26 cellular contexts compared by ENCODE assay signal in genomic region chr3:188401244-188401604, GRCh38.
DNase-seq lines count a peak whose midpoint lies in the region; ATAC-seq and TF ChIP-seq lines count a peak whose summit lies in the region.
"Had no signal": no experiment of that assay in that cellular context is flagged by ENCODE, and none has a peak within 500 bp of the region (broad histone marks: within the 10 kb centered on the region; RNA-seq: fewer than 3 reads in every experiment).

No MANE protein-coding gene starts in this region.

- H3K4me3 Mint-ChIP-seq in activated T-cell treated with anti-CD3 and anti-CD28 coated beads, Interleukin-2, amount 50 U/mL, for 72 hours, result peak overlapping the region in 1 of 2 donors; percentile 36
- H3K4me3 Mint-ChIP-seq in activated naive CD8-positive, alpha-beta T cell treated with anti-CD3 and anti-CD28 coated beads, Interleukin-2, amount 50 U/mL, for 24 hours, result peak overlapping the region; percentile 16
- H3K4me3 Mint-ChIP-seq in memory B cell, result no peak overlapping the region
- H3K4me3 Mint-ChIP-seq: nephron progenitor cell; stimulated activated effector memory CD8-positive, alpha-beta T cell treated with anti-CD3 and anti-CD28 coated beads, Interleukin-12 subunit alpha, Interleukin-12 subunit beta, amount 100 ng/mL, for 72 hours had no signal

- peak overlapping the region; percentile 6 to 46 for H3K27ac ChIP-seq in tibial artery
- H3K27ac ChIP-seq: brain microvascular endothelial cell, testis, uterus had no signal

- H3K4me1 ChIP-seq in tibial artery, result peaks cover 0 to 98% (median 34%) of the 10 kb centered on the region in 4 donors

- H3K4me3 ChIP-seq in tibial artery, result no peak overlapping the region
- H3K4me3 ChIP-seq: heart right ventricle, mucosa of descending colon, testis, uterus had no signal

- H3K9me3 ChIP-seq in tibial artery, result no peaks in the 10 kb centered on the region
- H3K9me3 ChIP-seq: heart right ventricle, mucosa of descending colon, testis, uterus had no signal

- ATAC-seq in activated T-cell treated with anti-CD3 and anti-CD28 coated beads, Interleukin-2, amount 50 U/mL, for 72 hours (replicated peaks in 1 of 2), result no peak
- no peak for ATAC-seq in activated naive CD8-positive, alpha-beta T cell treated with anti-CD3 and anti-CD28 coated beads, Interleukin-2, amount 50 U/mL, for 24 hours
- ATAC-seq in memory B cell (ENCODE audit: low read depth) (no peak), HG03280 (IDR thresholded peaks at IDR 0.05; ENCODE audit: unreplicated experiment) (no peak)

- H3K27ac Mint-ChIP-seq in activated T-cell treated with anti-CD3 and anti-CD28 coated beads, Interleukin-2, amount 50 U/mL, for 72 hours, result peak overlapping the region; percentile 79
- peak overlapping the region; percentile 34 for H3K27ac Mint-ChIP-seq in activated naive CD8-positive, alpha-beta T cell treated with anti-CD3 and anti-CD28 coated beads, Interleukin-2, amount 50 U/mL, for 24 hours
- peak overlapping the region; percentile 97 for H3K27ac Mint-ChIP-seq in memory B cell
- H3K27ac Mint-ChIP-seq: nephron progenitor cell; stimulated activated effector memory CD8-positive, alpha-beta T cell treated with anti-CD3 and anti-CD28 coated beads, Interleukin-12 subunit alpha, Interleukin-12 subunit beta, amount 100 ng/mL, for 72 hours had no signal

- H3K4me1 Mint-ChIP-seq in activated T-cell treated with anti-CD3 and anti-CD28 coated beads, Interleukin-2, amount 50 U/mL, for 72 hours (ENCODE audit: low read depth), result peaks cover 69% of the 10 kb centered on the region
- H3K4me1 Mint-ChIP-seq in activated naive CD8-positive, alpha-beta T cell treated with anti-CD3 and anti-CD28 coated beads, Interleukin-2, amount 50 U/mL, for 24 hours, result peaks cover 81% of the 10 kb centered on the region
- peaks cover 57% of the 10 kb centered on the region for H3K4me1 Mint-ChIP-seq in memory B cell

- TF ChIP-seq CTCF in tibial artery (IDR thresholded peaks at IDR 0.05), result no peak

- peaks cover 0 to 2% of the 10 kb centered on the region in 2 donors for H3K9me3 Mint-ChIP-seq in activated T-cell treated with anti-CD3 and anti-CD28 coated beads, Interleukin-2, amount 50 U/mL, for 72 hours
- peaks cover 13% of the 10 kb centered on the region for H3K9me3 Mint-ChIP-seq in activated naive CD8-positive, alpha-beta T cell treated with anti-CD3 and anti-CD28 coated beads, Interleukin-2, amount 50 U/mL, for 24 hours
- H3K9me3 Mint-ChIP-seq in memory B cell, result peaks cover 2% of the 10 kb centered on the region
- H3K9me3 Mint-ChIP-seq: nephron progenitor cell had no signal

- H3K36me3 Mint-ChIP-seq in activated T-cell treated with anti-CD3 and anti-CD28 coated beads, Interleukin-2, amount 50 U/mL, for 72 hours (ENCODE audit: insufficient read depth in 2 of 2), result no peaks in the 10 kb centered on the region
- H3K36me3 Mint-ChIP-seq in activated naive CD8-positive, alpha-beta T cell treated with anti-CD3 and anti-CD28 coated beads, Interleukin-2, amount 50 U/mL, for 24 hours (ENCODE audit: low read depth), result peaks cover 10% of the 10 kb centered on the region
- peaks cover 2% of the 10 kb centered on the region for H3K36me3 Mint-ChIP-seq in memory B cell
- H3K36me3 Mint-ChIP-seq: stimulated activated effector memory CD8-positive, alpha-beta T cell treated with anti-CD3 and anti-CD28 coated beads, Interleukin-12 subunit alpha, Interleukin-12 subunit beta, amount 100 ng/mL, for 72 hours had no signal

- H3K27me3 ChIP-seq in tibial artery, result no peaks in the 10 kb centered on the region
- H3K27me3 ChIP-seq: brain microvascular endothelial cell, heart right ventricle, testis, uterus had no signal

- intact Hi-C loops in tibial artery (cut with DNase I; ENCODE audit: low total_unique reads), result no loop called here

- H3K36me3 ChIP-seq in tibial artery, result peaks cover 3 to 4% (median 4%) of the 10 kb centered on the region in 3 donors
- H3K36me3 ChIP-seq: uterus had no signal

- H3K27me3 Mint-ChIP-seq in activated T-cell treated with anti-CD3 and anti-CD28 coated beads, Interleukin-2, amount 50 U/mL, for 72 hours (ENCODE audit: low read depth), result no peaks in the 10 kb centered on the region
- no peaks in the 10 kb centered on the region for H3K27me3 Mint-ChIP-seq in activated naive CD8-positive, alpha-beta T cell treated with anti-CD3 and anti-CD28 coated beads, Interleukin-2, amount 50 U/mL, for 24 hours
- H3K27me3 Mint-ChIP-seq in memory B cell, result no peaks in the 10 kb centered on the region
- H3K27me3 Mint-ChIP-seq: CD4-positive, alpha-beta memory T cell had no signal

- DNase-seq in activated T-cell treated with anti-CD3 and anti-CD28 coated beads, Interleukin-2, amount 50 U/mL, for 72 hours, result no peak
- DNase-seq in activated T-cell treated with anti-CD3 and anti-CD28 coated beads, Interleukin-2, amount 50 U/mL, for 1 hour, result no peak
- no peak for DNase-seq in activated naive CD8-positive, alpha-beta T cell treated with anti-CD3 and anti-CD28 coated beads, Interleukin-2, amount 50 U/mL, for 24 hours
- DNase-seq in memory B cell (ENCODE audit: low spot score in 2 of 2), result no peak
- no peak for DNase-seq in tibial artery
- DNase-seq in NCI-H1092 treated with DMSO at 0.1 percent for 48 hours (lab: John Stamatoyannopoulos, UW), result no peak
- DNase-seq in NCI-H2196 treated with DMSO at 0.1 percent for 48 hours (lab: John Stamatoyannopoulos, UW; ENCODE audit: unreplicated experiment), result no peak
- DNase-seq: activated CD4-positive, alpha-beta T cell treated with anti-CD3 and anti-CD28 coated beads for 1 hour; activated naive CD4-positive, alpha-beta T cell; AML-193; amniotic stem cell; brain microvascular endothelial cell; CD4-positive, alpha-beta memory T cell; DMS 273 treated with DMSO at 0.1 percent for 48 hours; heart right ventricle; KG1; mucosa of descending colon; NCI-H2029; NCI-H524 treated with DMSO at 0.1 percent for 48 hours; nephron progenitor cell; NK-92 treated with Interleukin-12 subunit alpha and Interleukin-12 subunit beta, amount 100 ng/mL, for 24 hours; Right ventricle myocardium superior; testis; uterus had no signal

Comparison
In these comparisons a context has a peak if more than half of its experiments do, and no peak if none do; other contexts are left out.
1. H3K27ac Mint-ChIP-seq: peak in every context shown above with its lines; median percentile 97 in memory B cell; 79 in activated T-cell treated with anti-CD3 and anti-CD28 coated beads, Interleukin-2, amount 50 U/mL, for 72 hours; 34 in activated naive CD8-positive, alpha-beta T cell treated with anti-CD3 and anti-CD28 coated beads, Interleukin-2, amount 50 U/mL, for 24 hours.